Comparison of ENCODE assay signal across 18 cellular contexts in genomic region chr20:57078101-57078500, GRCh38.
DNase-seq lines count a peak whose midpoint lies in the region; ATAC-seq, FAIRE-seq and TF ChIP-seq lines count a peak whose summit lies in the region.
"Had no signal": no experiment of that assay in that cellular context is flagged by ENCODE, and none has a peak within 500 bp of the region (broad histone marks: within the 10 kb centered on the region; RNA-seq: fewer than 3 reads in every experiment).

No MANE protein-coding gene starts in this region.

- no peak overlapping the region for H3K27ac ChIP-seq in A549
- H3K27ac ChIP-seq in astrocyte (ENCODE audit: low read depth, low read length), result no peak overlapping the region
- H3K27ac ChIP-seq: 22Rv1, BLaER1, KMS-11 had no signal

- H3K4me3 Mint-ChIP-seq in astrocyte (ENCODE audit: unreplicated experiment), result no peak overlapping the region
- H3K4me3 Mint-ChIP-seq: CD14-positive monocyte; CD4-positive, alpha-beta memory T cell had no signal

- no peak for TF ChIP-seq RAD21 in A549 (conservative IDR thresholded peaks at IDR 0.05 in 1 of 2, IDR thresholded peaks at IDR 0.05 in 1 of 2)

- H3K9ac ChIP-seq in astrocyte (ENCODE audit: low read length), result no peak overlapping the region
- H3K9ac ChIP-seq: BLaER1, KMS-11 had no signal

- 17% methylated on average over 1 of the region's 1 CpG for WGBS in A549 (ENCODE audit: missing lambda C conversion rate)

- no peaks in the 10 kb centered on the region for H4K20me1 ChIP-seq in astrocyte (ENCODE audit: insufficient read depth, low read length)
- H4K20me1 ChIP-seq: BLaER1 had no signal

- no peak for TF ChIP-seq EP300 in A549 (IDR thresholded peaks at IDR 0.05)

- no peak for TF ChIP-seq POLR2A in A549 (IDR thresholded peaks at IDR 0.05; ENCODE audit: low read length)

- TF ChIP-seq CTCF in A549 (IDR thresholded peaks at IDR 0.05) (no peak), astrocyte (IDR thresholded peaks at IDR 0.05; ENCODE audit: insufficient read depth, low read depth, low read length) (no peak)

- no peaks in the 10 kb centered on the region for H3K27me3 ChIP-seq in astrocyte (ENCODE audit: insufficient read depth, low read length)
- H3K27me3 ChIP-seq: BLaER1 had no signal

- no peak for FAIRE-seq in A549 (lab: Jason Lieb, UNC)
- peak; percentile 9 for FAIRE-seq in astrocyte (lab: Jason Lieb, UNC)
- FAIRE-seq: H1 had no signal

- CTCF ChIA-PET in A549 (lab: Yijun Ruan, JAX), result interaction anchor here (4.4 kb wide), 1 partner anchor 13 kb away, joined by 22 read pairs; no protein-coding TSS in a partner anchor

- no peak overlapping the region for H3K4me3 ChIP-seq in A549
- H3K4me3 ChIP-seq in astrocyte (ENCODE audit: insufficient read depth, low read depth, low read length), result no peak overlapping the region
- H3K4me3 ChIP-seq: BLaER1, HAP-1 had no signal

- ATAC-seq in A549 (no peak), GM21367 (IDR thresholded peaks at IDR 0.05; ENCODE audit: unreplicated experiment) (no peak), HG02642 (IDR thresholded peaks at IDR 0.05; ENCODE audit: poor library complexity, unreplicated experiment) (no peak)

- H2AFZ ChIP-seq in astrocyte (ENCODE audit: low read depth, low read length), result no peak overlapping the region

- peaks cover 20% of the 10 kb centered on the region for H3K9me3 Mint-ChIP-seq in astrocyte (ENCODE audit: unreplicated experiment)

- H3K36me3 Mint-ChIP-seq in astrocyte (ENCODE audit: low read depth, unreplicated experiment), result peaks cover 12% of the 10 kb centered on the region
- H3K36me3 Mint-ChIP-seq: CD14-positive monocyte; CD4-positive, alpha-beta memory T cell had no signal

- H3K9me3 ChIP-seq in A549 (peaks cover 35% of the 10 kb centered on the region), astrocyte (ENCODE audit: insufficient read depth, low read depth, low read length) (peaks cover 4% of the 10 kb centered on the region)

- H3K4me1 Mint-ChIP-seq in astrocyte (ENCODE audit: low read depth, unreplicated experiment), result peaks cover 18% of the 10 kb centered on the region
- H3K4me1 Mint-ChIP-seq: CD14-positive monocyte had no signal

- H3K4me1 ChIP-seq in A549 (peaks cover 6% of the 10 kb centered on the region), astrocyte (ENCODE audit: insufficient read depth, low read length) (peaks cover 32% of the 10 kb centered on the region)
- H3K4me1 ChIP-seq: HAP-1 had no signal

- no peaks in the 10 kb centered on the region for H3K79me2 ChIP-seq in astrocyte (ENCODE audit: insufficient read depth, low read length)

- no peak for DNase-seq in A549 (ENCODE audit: low read depth in 1 of 2, low spot score in 1 of 2)
- DNase-seq in H4 (ENCODE audit: low spot score), result peak; percentile 83
- peak; percentile 32 for DNase-seq in HT1080 (ENCODE audit: low read depth)
- DNase-seq in astrocyte (ENCODE audit: low read depth), result no peak
- no peak for DNase-seq in SKM-1 treated with dmso at 0.1 percent for 144 hours (lab: John Stamatoyannopoulos, UW; ENCODE audit: unreplicated experiment)
- DNase-seq in stimulated activated CD4-positive, alpha-beta T cell treated with anti-CD3 and anti-CD28 coated beads, Interleukin-2, amount 100 ng/mL, for 48 hours, result no peak
- DNase-seq: Calu3; CD4-positive, alpha-beta memory T cell; DMS79 treated with DMSO at 0.1 percent for 48 hours; GF-D8 had no signal

- POLR2A ChIA-PET in A549 (lab: Yijun Ruan, JAX), result no interaction called here

- H3K27me3 Mint-ChIP-seq in astrocyte (ENCODE audit: low read depth, unreplicated experiment), result peaks cover 4% of the 10 kb centered on the region

- H3K4me2 ChIP-seq in A549 (no peak overlapping the region), astrocyte (ENCODE audit: low read length) (no peak overlapping the region)
- H3K4me2 ChIP-seq: BLaER1, KMS-11 had no signal

- H3K27ac Mint-ChIP-seq in astrocyte (ENCODE audit: unreplicated experiment), result no peak overlapping the region
- H3K27ac Mint-ChIP-seq: CD14-positive monocyte; CD4-positive, alpha-beta memory T cell had no signal

- no peaks in the 10 kb centered on the region for H3K36me3 ChIP-seq in astrocyte (ENCODE audit: insufficient read depth, low read length)
- H3K36me3 ChIP-seq: BLaER1, HAP-1 had no signal

TF ChIP-seq in A549, 52 proteins besides CTCF, POLR2A, EP300 and RAD21:
- TF ChIP-seq ATOH8 (CRISPR knock-in tag; IDR thresholded peaks at IDR 0.05; ENCODE audit: low read depth), result no peak
- no peak for TF ChIP-seq SMC3 (IDR thresholded peaks at IDR 0.05)
- no peak for TF ChIP-seq MYC (IDR thresholded peaks at IDR 0.05; ENCODE audit: borderline replicate concordance, low read length)
- TF ChIP-seq GATA3 (IDR thresholded peaks at IDR 0.05; ENCODE audit: borderline replicate concordance), result no peak
- TF ChIP-seq JUN (IDR thresholded peaks at IDR 0.05), result no peak
- no peak for TF ChIP-seq BCL3 (IDR thresholded peaks at IDR 0.05)
- TF ChIP-seq FOSL2 (IDR thresholded peaks at IDR 0.05), result no peak
- TF ChIP-seq FOSL2 (CRISPR knock-in tag; IDR thresholded peaks at IDR 0.05), result peak; percentile 44; the same call in 1 of the 2 replicates
- TF ChIP-seq MAZ (IDR thresholded peaks at IDR 0.05; ENCODE audit: borderline replicate concordance, low read depth, low read length), result no peak

Comparison
In these comparisons a context has a peak if more than half of its experiments do, and no peak if none do; other contexts are left out.
1. DNase-seq: peak in H4 (single experiment) and HT1080 (single experiment); none in A549 (0 of 2), astrocyte (single experiment), SKM-1 treated with dmso at 0.1 percent for 144 hours (single experiment) and stimulated activated CD4-positive, alpha-beta T cell treated with anti-CD3 and anti-CD28 coated beads, Interleukin-2, amount 100 ng/mL, for 48 hours (0 of 2).